ENCODE assay signal across 7 cellular contexts in genomic region chr22:44701824-44702478, GRCh38. TPM values are rescaled to one million over a fixed set of nuclear protein-coding genes. Genes with fewer than 3 reads are reported as not detected.
DNase-seq lines count a peak whose midpoint lies in the region; ATAC-seq lines count a peak whose summit lies in the region.

Gene PRR5, plus strand, starts transcription at chr22:44702204. Its CDS starts 271 bp downstream, at chr22:44702475.

- no peaks in the 10 kb centered on the region for H3K36me3 ChIP-seq in ectodermal cell (ENCODE audit: control insufficient read depth, insufficient read depth, low read length)

- H3K4me3 Mint-ChIP-seq in activated CD4-positive, alpha-beta memory T cell treated with anti-CD3 and anti-CD28 coated beads, Interleukin-2, amount 10 ng/mL, durations not matched to agents 7 days and 5 days = peak within 1 kb of the TSS; percentile 63

- ATAC-seq in GM18498 (IDR thresholded peaks at IDR 0.05; ENCODE audit: unreplicated experiment) (peak; percentile 75), HG02852 (IDR thresholded peaks at IDR 0.05; ENCODE audit: unreplicated experiment) (peak; percentile 54)

- no peaks in the 10 kb centered on the region for H3K36me3 Mint-ChIP-seq in activated CD4-positive, alpha-beta memory T cell treated with anti-CD3 and anti-CD28 coated beads, Interleukin-2, amount 10 ng/mL, durations not matched to agents 7 days and 5 days (ENCODE audit: low read depth)

- peak within 1 kb of the TSS; percentile 11 for H3K27ac Mint-ChIP-seq in activated CD4-positive, alpha-beta memory T cell treated with anti-CD3 and anti-CD28 coated beads, Interleukin-2, amount 10 ng/mL, durations not matched to agents 7 days and 5 days

- H3K4me3 ChIP-seq in ectodermal cell (ENCODE audit: insufficient read depth, low read depth, low read length) = peak within 1 kb of the TSS; percentile 60

- peaks cover 2% of the 10 kb centered on the region for H3K27me3 Mint-ChIP-seq in activated CD4-positive, alpha-beta memory T cell treated with anti-CD3 and anti-CD28 coated beads, Interleukin-2, amount 10 ng/mL, durations not matched to agents 7 days and 5 days

- DNase-seq in NCI-H460 (ENCODE audit: extremely low read depth, low read depth) (peak; percentile 38), medulla oblongata (ENCODE audit: extremely low spot score) (peak; percentile 42)
- peak; percentile 89 for DNase-seq in activated CD4-positive, alpha-beta memory T cell treated with anti-CD3 and anti-CD28 coated beads, Interleukin-2, amount 10 ng/mL, durations not matched to agents 7 days and 5 days
- peak; percentile 51 for DNase-seq in stimulated activated CD8-positive, alpha-beta memory T cell treated with anti-CD3 and anti-CD28 coated beads, Interleukin-12 subunit alpha, Interleukin-12 subunit beta, amount 100 ng/mL, for 24 hours (ENCODE audit: extremely low read depth)

- H3K4me1 ChIP-seq in ectodermal cell (ENCODE audit: control insufficient read depth, insufficient read depth, low read length) = peaks cover 32% of the 10 kb centered on the region

- peaks cover 30% of the 10 kb centered on the region for H3K27me3 ChIP-seq in ectodermal cell (ENCODE audit: control insufficient read depth, insufficient read depth, low read length, poor library complexity, severe bottlenecking)

- CTCF ChIA-PET in activated CD4-positive, alpha-beta memory T cell treated with anti-CD3 and anti-CD28 coated beads, Interleukin-2, amount 10 ng/mL, durations not matched to agents 7 days and 5 days (lab: Charles Lee) = no interaction called here

- no peaks in the 10 kb centered on the region for H3K9me3 Mint-ChIP-seq in activated CD4-positive, alpha-beta memory T cell treated with anti-CD3 and anti-CD28 coated beads, Interleukin-2, amount 10 ng/mL, durations not matched to agents 7 days and 5 days

- H3K27ac ChIP-seq in ectodermal cell (ENCODE audit: insufficient read depth, low read depth, low read length, poor library complexity, severe bottlenecking) = no peak within 1 kb of the TSS

- 2% methylated on average over 87 to 88 of the region's 88 CpGs for WGBS in ectodermal cell, 2 experiments

- POLR2A ChIA-PET in activated CD4-positive, alpha-beta memory T cell treated with anti-CD3 and anti-CD28 coated beads, Interleukin-2, amount 10 ng/mL, durations not matched to agents 7 days and 5 days (lab: Charles Lee) = no interaction called here

- H3K4me1 Mint-ChIP-seq in activated CD4-positive, alpha-beta memory T cell treated with anti-CD3 and anti-CD28 coated beads, Interleukin-2, amount 10 ng/mL, durations not matched to agents 7 days and 5 days = peaks cover 21% of the 10 kb centered on the region

- no peaks in the 10 kb centered on the region for H3K9me3 ChIP-seq in ectodermal cell (ENCODE audit: control insufficient read depth, low read length)

RNA-seq across cellular contexts. Expression of gene PRR5, which starts in this region (rescaled TPM):
- total RNA-seq in NCI-H460 (2014; rRNA removed; shearing (Covaris generic)) = 3.9 and 7.1 TPM in 2 replicates
- polyA plus RNA-seq in NCI-H460 (2014; cell fraction: nucleus; rRNA removed) = 19.7 and 36.5 TPM in 2 replicates
- 10 to 100 TPM; 22.1 to 22.6 TPM for total RNA-seq in activated CD4-positive, alpha-beta memory T cell treated with anti-CD3 and anti-CD28 coated beads, Interleukin-2, amount 10 ng/mL, durations not matched to agents 7 days and 5 days
- polyA plus RNA-seq in ectodermal cell (2013, experiment 1 of 4) = 14.6 TPM
- polyA plus RNA-seq in ectodermal cell (2013, experiment 2 of 4) = 14.5 TPM
- polyA plus RNA-seq in ectodermal cell (2013, experiment 3 of 4) = 17.5 TPM
- 15.6 TPM for polyA plus RNA-seq in ectodermal cell (2013, experiment 4 of 4)

Comparison
In these comparisons a context has a peak if more than half of its experiments do, and no peak if none do; other contexts are left out.
1. DNase-seq: peak in every context shown above with its lines; median percentile 89 in activated CD4-positive, alpha-beta memory T cell treated with anti-CD3 and anti-CD28 coated beads, Interleukin-2, amount 10 ng/mL, durations not matched to agents 7 days and 5 days; 51 in stimulated activated CD8-positive, alpha-beta memory T cell treated with anti-CD3 and anti-CD28 coated beads, Interleukin-12 subunit alpha, Interleukin-12 subunit beta, amount 100 ng/mL, for 24 hours; 42 in medulla oblongata; 38 in NCI-H460.